Comparison of ENCODE assay signal across 8 cellular contexts in genomic region chr21:37862536-37862935, GRCh38. TPM values are rescaled to one million over a fixed set of nuclear protein-coding genes. Genes with fewer than 3 reads are reported as not detected.
A peak's percentile ranks its signal among the peaks of the same experiment; 100 is the strongest.
DNase-seq lines count a peak whose midpoint lies in the region; ATAC-seq, FAIRE-seq and TF ChIP-seq lines count a peak whose summit lies in the region.

No MANE protein-coding gene starts in this region.

- H3K27ac ChIP-seq in K562 (ENCODE audit: extremely low read depth, low read depth, low read length) (no peak overlapping the region), neural progenitor cell (no peak overlapping the region)

- TF ChIP-seq CTCF in K562 (IDR thresholded peaks at IDR 0.05 in 2 of 3, conservative IDR thresholded peaks at IDR 0.05 in 1 of 3; ENCODE audit: insufficient read depth in 2 of 3, low read depth in 1 of 3, low read length in 3 of 3) (no peak), neural progenitor cell (IDR thresholded peaks at IDR 0.05) (no peak)

- no TSS peak for BruUV-seq in K562 (replicated peaks; lab: Mats Ljungman, UMichigan)

- no peaks in the 10 kb centered on the region for H3F3A ChIP-seq in neural progenitor cell (ENCODE audit: low read depth)

- H3K9ac ChIP-seq in K562 (ENCODE audit: insufficient read depth in 1 of 2, low read depth in 2 of 2, low read length in 2 of 2) (no peak overlapping the region), neural progenitor cell (no peak overlapping the region)

- H3K4me1 ChIP-seq in K562 (replicated peaks in 1 of 2; ENCODE audit: control insufficient read depth in 2 of 2, insufficient read depth in 2 of 2, low read length in 2 of 2) (no peaks in the 10 kb centered on the region), neural progenitor cell (no peaks in the 10 kb centered on the region)

- H3K36me3 Mint-ChIP-seq in neural progenitor cell = peaks cover 2% of the 10 kb centered on the region

- TF ChIP-seq RAD21 in K562 (CRISPR knock-in tag; conservative IDR thresholded peaks at IDR 0.05 in 1 of 2, IDR thresholded peaks at IDR 0.05 in 1 of 2) = no peak

- H3K27me3 Mint-ChIP-seq in neural progenitor cell (ENCODE audit: insufficient read depth, low read depth) = peaks cover 2% of the 10 kb centered on the region

- H3K27me3 ChIP-seq in K562 (ENCODE audit: control insufficient read depth in 2 of 2, insufficient read depth in 2 of 2, low read length in 2 of 2) (peaks cover 6 to 22% of the 10 kb centered on the region in 2 experiments; a peak in 1 of 5 replicates), neural progenitor cell (no peaks in the 10 kb centered on the region)

- no peak for TF ChIP-seq POLR2A in K562 (conservative IDR thresholded peaks at IDR 0.05)

- H3K9me3 ChIP-seq in K562 (replicated peaks; ENCODE audit: control insufficient read depth, insufficient read depth, low read depth, low read length) = no peaks in the 10 kb centered on the region
- no peaks in the 10 kb centered on the region for H3K9me3 ChIP-seq in neural progenitor cell (ENCODE audit: low read depth)

- in situ Hi-C loops in K562 (cut with MboI) = no loop called here

- H4K20me1 ChIP-seq in K562 (replicated peaks; ENCODE audit: control insufficient read depth, insufficient read depth, low read length) (no peaks in the 10 kb centered on the region; the same call in 1 of the 2 replicates), neural progenitor cell (ENCODE audit: low read depth) (no peaks in the 10 kb centered on the region)

- DNase-seq in NCI-H146 (lab: John Stamatoyannopoulos, UW) (peak; percentile 0), NCI-H146 treated with DMSO at 0.1 percent for 48 hours (lab: John Stamatoyannopoulos, UW; ENCODE audit: unreplicated experiment) (no peak), NCI-H1694 (lab: John Stamatoyannopoulos, UW) (peak; percentile 64), K562 (ENCODE audit: extremely low read depth in 1 of 4, low spot score in 3 of 4) (no peak), neural progenitor cell (ENCODE audit: low spot score) (peak; percentile 65)
- no peak for DNase-seq in stimulated activated CD4-positive, alpha-beta T cell treated with anti-CD3 and anti-CD28 coated beads, Interleukin-4, amount 100 ng/mL, for 4 hours

- FAIRE-seq in K562 (lab: Jason Lieb, UNC) = no peak

- H3K36me3 ChIP-seq in K562 (ENCODE audit: control insufficient read depth, insufficient read depth, low read length) = no peaks in the 10 kb centered on the region
- H3K36me3 ChIP-seq in neural progenitor cell = no peaks in the 10 kb centered on the region

- POLR2A ChIA-PET in K562 (lab: Yijun Ruan, JAX) = interaction anchor here (1.5 kb wide), 1 partner anchor 8 kb away, joined by 5 read pairs; no protein-coding TSS in a partner anchor

- peaks cover 4% of the 10 kb centered on the region for H3K4me1 Mint-ChIP-seq in neural progenitor cell

- peaks cover 14% of the 10 kb centered on the region for H3K9me3 Mint-ChIP-seq in neural progenitor cell

- intact Hi-C loops in K562 (cut with micrococcal nuclease) = no loop called here

- no peak for TF ChIP-seq EP300 in K562 (IDR thresholded peaks at IDR 0.05; ENCODE audit: low read length)

- ATAC-seq in K562 = peak; percentile 71
- ATAC-seq in GM19467 (IDR thresholded peaks at IDR 0.05; ENCODE audit: unreplicated experiment) = no peak
- ATAC-seq in HG02571 (IDR thresholded peaks at IDR 0.05; ENCODE audit: unreplicated experiment) = no peak

- H3K4me3 Mint-ChIP-seq in neural progenitor cell = no peak overlapping the region

- no peak overlapping the region for H3K27ac Mint-ChIP-seq in neural progenitor cell

- CTCF ChIA-PET in K562 (lab: Yijun Ruan, JAX; ENCODE audit: low intra/inter-chr PET ratio) = no interaction called here

- no peaks in the 10 kb centered on the region for H3K9me1 ChIP-seq in K562 (ENCODE audit: control insufficient read depth, insufficient read depth, low read length)

- H2AFZ ChIP-seq in K562 (ENCODE audit: low read depth, low read length) (no peak overlapping the region), neural progenitor cell (replicated peaks) (peak overlapping the region; percentile 94)

- H3K79me2 ChIP-seq in K562 (ENCODE audit: control insufficient read depth, insufficient read depth, low read length) (no peaks in the 10 kb centered on the region), neural progenitor cell (ENCODE audit: low read depth) (no peaks in the 10 kb centered on the region)

- H3K4me3 ChIP-seq in K562 (no peak overlapping the region), neural progenitor cell (no peak overlapping the region)

- H3K4me2 ChIP-seq in K562 (ENCODE audit: insufficient read depth, low read length) (no peak overlapping the region), neural progenitor cell (no peak overlapping the region)

- WGBS in K562 (ENCODE audit: insufficient coverage, low coverage, missing lambda C conversion rate) = 0% methylated on average over 2 of the region's 2 CpGs

TF ChIP-seq in K562, 482 proteins besides CTCF, POLR2A, EP300 and RAD21:
- no peak for TF ChIP-seq PHB (CRISPR knock-in tag; IDR thresholded peaks at IDR 0.05)
- no peak for TF ChIP-seq ATF1 (CRISPR knock-in tag; IDR thresholded peaks at IDR 0.05)
- peak; percentile 75 for TF ChIP-seq ATF1 (tag; IDR thresholded peaks at IDR 0.05)
- TF ChIP-seq HES1 (IDR thresholded peaks at IDR 0.05; ENCODE audit: low read depth) = no peak
- TF ChIP-seq CREM (IDR thresholded peaks at IDR 0.05; ENCODE audit: low read depth) = peak; percentile 87
- TF ChIP-seq RFX5 (IDR thresholded peaks at IDR 0.05; ENCODE audit: low read depth, low read length) = peak; percentile 96

RNA-seq across cellular contexts. Expression of gene KCNJ6, which starts 53.7 kb away (rescaled TPM):
- total RNA-seq in K562 (2011; cell fraction: chromatin; rRNA removed; ENCODE audit: low replicate concordance) = 0.19 and 0.23 TPM in 2 replicates
- total RNA-seq in K562 (2011; cell fraction: nucleolus; rRNA removed) = 0.13 TPM in 1 of 2 replicates, not detected in the other
- 0.31 and 0.37 TPM in 2 replicates for total RNA-seq in K562 (2011; cell fraction: nucleoplasm; rRNA removed)
- 0.04 TPM in 1 of 2 replicates, not detected in the other for total RNA-seq in K562 (2014; rRNA removed)
- total RNA-seq in K562 (2014; rRNA removed; fragmentation: Illumina TruSeq; extraction: Trizol) = 0.15 and 0.16 TPM in 2 replicates
- total RNA-seq in K562 (2015; rRNA removed; fragmentation: Illumina TruSeq; extraction: Trizol) = 0.15 and 0.18 TPM in 2 replicates
- 0.07 TPM in 2 replicates for total RNA-seq in K562 (2021)
- 0.21 and 0.53 TPM in 2 replicates for polyA plus RNA-seq in K562 (2011; rRNA removed)
- 0.15 and 0.46 TPM in 2 replicates for polyA plus RNA-seq in K562 (2011; cell fraction: cytosol; rRNA removed)
- polyA plus RNA-seq in K562 (2011; cell fraction: nucleus; rRNA removed) = 0.14 and 0.70 TPM in 2 replicates
- polyA plus RNA-seq in K562 (2012) = 0.07 and 0.19 TPM in 2 replicates
- polyA plus RNA-seq in K562 (2014; fragmentation: Illumina TruSeq; extraction: Trizol) = 0.06 and 0.17 TPM in 2 replicates
- polyA plus RNA-seq in K562 (2014; fragmentation: Nextera tagmentation; extraction: Ambion mirVana) = under 1 TPM; 0.13 TPM
- polyA plus RNA-seq in K562 (2014; rRNA removed) = 0.12 and 0.31 TPM in 2 replicates
- polyA minus RNA-seq in K562 (2011; rRNA and poly(A)+ RNA removed) = 0.25 and 1.3 TPM in 2 replicates
- polyA minus RNA-seq in K562 (2011; cell fraction: cytosol; rRNA and poly(A)+ RNA removed) = 0.36 TPM in 1 of 2 replicates, not detected in the other
- polyA minus RNA-seq in K562 (2011; cell fraction: nucleus; rRNA and poly(A)+ RNA removed) = 0.13 and 0.56 TPM in 2 replicates
- not detected in 2 replicates for total RNA-seq in neural progenitor cell (ENCODE audit: low replicate concordance)

Comparison
In these comparisons a context has a peak if more than half of its experiments do, and no peak if none do; other contexts are left out.
1. DNase-seq: peak in NCI-H146 (single experiment), NCI-H1694 (single experiment) and neural progenitor cell (single experiment); none in NCI-H146 treated with DMSO at 0.1 percent for 48 hours (single experiment), K562 (0 of 4) and stimulated activated CD4-positive, alpha-beta T cell treated with anti-CD3 and anti-CD28 coated beads, Interleukin-4, amount 100 ng/mL, for 4 hours (0 of 2).